In the genomic region with DNA sequence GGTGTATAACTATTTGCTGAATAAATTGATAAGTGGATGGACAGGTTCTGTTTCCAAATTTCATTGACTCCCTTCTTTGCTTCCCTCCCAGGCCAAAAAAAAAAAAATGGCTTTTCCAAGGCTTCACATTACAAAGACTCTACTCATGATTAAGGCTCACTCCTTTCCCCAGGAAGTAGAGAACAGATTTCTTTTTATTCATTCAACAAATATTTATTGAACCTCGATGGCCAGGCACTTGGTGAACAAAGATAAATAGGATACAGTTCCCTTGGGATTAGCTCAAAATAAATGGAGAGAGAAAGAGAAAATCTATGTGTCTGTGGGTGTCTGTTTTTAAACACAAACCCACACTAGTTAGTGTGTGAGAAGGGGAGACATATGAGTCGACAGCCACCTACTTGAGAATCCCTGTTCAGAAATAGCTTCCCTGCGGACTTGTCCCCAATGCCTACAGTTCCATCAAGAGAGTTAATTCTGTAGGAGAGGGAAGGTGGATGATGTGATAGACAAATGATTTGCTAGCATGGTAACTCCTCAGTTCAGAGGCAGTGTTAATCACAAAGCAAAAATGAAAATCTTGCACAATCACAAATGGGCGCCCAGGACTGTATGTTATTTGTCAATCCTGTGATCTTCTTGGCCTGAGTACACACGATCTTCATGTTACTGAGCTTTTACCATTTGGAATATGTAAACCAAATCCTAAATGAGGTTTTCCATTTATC, we compare ENCODE assay signal across 1 cellular context.
A peak's percentile ranks its signal among the peaks of the same experiment; 100 is the strongest.
TF ChIP-seq lines count a peak whose summit lies in the region.

No MANE protein-coding gene starts in this region.

TF ChIP-seq in HCT116, 20 proteins besides CTCF, POLR2A, EP300 and RAD21 (continued from another document):
- TF ChIP-seq, protein P1, sequence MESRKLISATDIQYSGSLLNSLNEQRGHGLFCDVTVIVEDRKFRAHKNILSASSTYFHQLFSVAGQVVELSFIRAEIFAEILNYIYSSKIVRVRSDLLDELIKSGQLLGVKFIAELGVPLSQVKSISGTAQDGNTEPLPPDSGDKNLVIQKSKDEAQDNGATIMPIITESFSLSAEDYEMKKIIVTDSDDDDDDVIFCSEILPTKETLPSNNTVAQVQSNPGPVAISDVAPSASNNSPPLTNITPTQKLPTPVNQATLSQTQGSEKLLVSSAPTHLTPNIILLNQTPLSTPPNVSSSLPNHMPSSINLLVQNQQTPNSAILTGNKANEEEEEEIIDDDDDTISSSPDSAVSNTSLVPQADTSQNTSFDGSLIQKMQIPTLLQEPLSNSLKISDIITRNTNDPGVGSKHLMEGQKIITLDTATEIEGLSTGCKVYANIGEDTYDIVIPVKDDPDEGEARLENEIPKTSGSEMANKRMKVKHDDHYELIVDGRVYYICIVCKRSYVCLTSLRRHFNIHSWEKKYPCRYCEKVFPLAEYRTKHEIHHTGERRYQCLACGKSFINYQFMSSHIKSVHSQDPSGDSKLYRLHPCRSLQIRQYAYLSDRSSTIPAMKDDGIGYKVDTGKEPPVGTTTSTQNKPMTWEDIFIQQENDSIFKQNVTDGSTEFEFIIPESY (IDR thresholded peaks at IDR 0.05; ENCODE audit: extremely low read depth, insufficient replicate concordance, low read length) = no peak
- TF ChIP-seq ELF1 (IDR thresholded peaks at IDR 0.05; ENCODE audit: borderline replicate concordance, low read depth) (no peak), CEBPB (IDR thresholded peaks at IDR 0.05; ENCODE audit: low read depth) (0 out of 2 replicates have a peak, but pooled peaks have one; percentile 23)
